In genomic region chr10:3468919-3469638, GRCh38 we compare ENCODE assay signal across 1 cellular context.
A peak's percentile ranks its signal among the peaks of the same experiment; 100 is the strongest.
TF ChIP-seq lines count a peak whose summit lies in the region.

No MANE protein-coding gene starts in this region.

TF ChIP-seq in HEK293, 187 proteins besides CTCF, POLR2A, EP300 and RAD21 (continued from another document and continues in another):
- no peak for TF ChIP-seq ZNF148 (tag by site-specific recombination; IDR thresholded peaks at IDR 0.05; ENCODE audit: borderline replicate concordance)
- peak; percentile 40 for TF ChIP-seq ZBTB44 (tag by site-specific recombination; IDR thresholded peaks at IDR 0.05)
- TF ChIP-seq ZNF416 (tag by site-specific recombination; IDR thresholded peaks at IDR 0.05): no peak
- TF ChIP-seq ZNF132 (tag by site-specific recombination; IDR thresholded peaks at IDR 0.05; ENCODE audit: borderline replicate concordance): no peak
- TF ChIP-seq ZBTB11 (tag by site-specific recombination; conservative IDR thresholded peaks at IDR 0.05; ENCODE audit: low read depth): no peak
- no peak for TF ChIP-seq ZNF473 (tag by site-specific recombination; IDR thresholded peaks at IDR 0.05)
- TF ChIP-seq ZXDB (tag by site-specific recombination; IDR thresholded peaks at IDR 0.05): peak; percentile 65
- peak; percentile 87 for TF ChIP-seq PRDM6 (tag by site-specific recombination; IDR thresholded peaks at IDR 0.05)
- TF ChIP-seq HIC1 (tag by site-specific recombination; IDR thresholded peaks at IDR 0.05): peak; percentile 70; the same call in 1 of the 2 replicates
- TF ChIP-seq OVOL3 (tag by site-specific recombination; IDR thresholded peaks at IDR 0.05): peak; percentile 86; the same call in 1 of the 2 replicates
- TF ChIP-seq IKZF3 (tag by site-specific recombination; IDR thresholded peaks at IDR 0.05): no peak
- peak; percentile 62 for TF ChIP-seq ATF2 (tag by site-specific recombination; IDR thresholded peaks at IDR 0.05; ENCODE audit: low read depth)
- TF ChIP-seq SETDB1 (IDR thresholded peaks at IDR 0.05; ENCODE audit: insufficient read length, low read length): no peak
- peak; percentile 68; the same call in 1 of the 2 replicates for TF ChIP-seq KLF17 (tag by site-specific recombination; IDR thresholded peaks at IDR 0.05)
- 0 out of 2 replicates have a peak, but pooled peaks have one; percentile 23 for TF ChIP-seq ZNF2 (tag by site-specific recombination; IDR thresholded peaks at IDR 0.05)
- TF ChIP-seq ZNF548 (tag by site-specific recombination; IDR thresholded peaks at IDR 0.05): no peak
- TF ChIP-seq GLI2 (tag by site-specific recombination; IDR thresholded peaks at IDR 0.05; ENCODE audit: borderline replicate concordance, low read depth): peak; percentile 31; the same call in 1 of the 2 replicates
- TF ChIP-seq ZNF302 (tag by site-specific recombination; IDR thresholded peaks at IDR 0.05; ENCODE audit: low read depth): no peak
- TF ChIP-seq BCL11A (tag by site-specific recombination; IDR thresholded peaks at IDR 0.05; ENCODE audit: low read depth): peak; percentile 64; the same call in 1 of the 2 replicates
- no peak; the same call in 1 of the 2 replicates for TF ChIP-seq ZBTB1 (tag by site-specific recombination; IDR thresholded peaks at IDR 0.05)
- no peak for TF ChIP-seq ZSCAN4 (tag by site-specific recombination; IDR thresholded peaks at IDR 0.05)
- no peak for TF ChIP-seq PRDM1 (tag by site-specific recombination; IDR thresholded peaks at IDR 0.05)
- no peak for TF ChIP-seq ZNF18 (tag by site-specific recombination; IDR thresholded peaks at IDR 0.05)
- peak; percentile 93 for TF ChIP-seq ZEB2 (tag by site-specific recombination; IDR thresholded peaks at IDR 0.05)
- no peak for TF ChIP-seq ZNF670 (tag by site-specific recombination; IDR thresholded peaks at IDR 0.05; ENCODE audit: low read depth)
- TF ChIP-seq KLF16 (tag by site-specific recombination; IDR thresholded peaks at IDR 0.05): no peak
- peak; percentile 73 for TF ChIP-seq KLF10 (tag by site-specific recombination; IDR thresholded peaks at IDR 0.05)
- no peak for TF ChIP-seq ZNF514 (tag by site-specific recombination; IDR thresholded peaks at IDR 0.05)
- peak; percentile 73; the same call in 1 of the 2 replicates for TF ChIP-seq ZNF362 (tag by site-specific recombination; IDR thresholded peaks at IDR 0.05)
- TF ChIP-seq ZIC2 (tag by site-specific recombination; IDR thresholded peaks at IDR 0.05): no peak
- TF ChIP-seq ZNF280C (tag by site-specific recombination; IDR thresholded peaks at IDR 0.05): no peak
- no peak for TF ChIP-seq PBX3 (CRISPR knock-in tag; IDR thresholded peaks at IDR 0.05)
